In the genomic region with DNA sequence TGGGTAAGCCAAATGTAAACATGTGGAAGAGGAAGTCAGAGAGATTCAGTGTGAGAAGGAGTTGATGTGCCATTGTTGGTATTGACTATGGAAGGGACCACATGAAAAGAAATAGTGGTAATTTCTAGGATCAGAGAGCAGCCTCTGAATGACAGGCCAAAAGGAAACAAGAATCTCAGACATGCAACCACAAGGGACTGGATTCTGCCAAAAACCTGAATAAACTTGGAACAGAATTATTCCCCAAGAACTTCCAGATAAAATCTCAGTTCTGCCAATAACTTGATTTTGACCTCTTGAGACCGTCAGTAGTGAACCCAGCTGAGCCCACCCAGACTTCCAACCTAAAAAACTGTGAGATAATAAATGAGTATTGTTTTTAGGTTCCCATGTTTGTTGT, we compare ENCODE assay signal across 25 cellular contexts.
"Had no signal": no experiment of that assay in that cellular context is flagged by ENCODE, and none has a peak within 500 bp of the region (broad histone marks: within the 10 kb centered on the region; RNA-seq: fewer than 3 reads in every experiment).

No MANE protein-coding gene starts in this region.

- H3K4me1 ChIP-seq: ascending aorta, gastrocnemius medialis, right lobe of liver, uterus had no signal

- H3K36me3 ChIP-seq: ascending aorta, cardiac muscle cell, gastrocnemius medialis, neutrophil, right lobe of liver, uterus had no signal

- H3K9me3 ChIP-seq: right lobe of liver, uterus had no signal

- ATAC-seq: activated CD8-positive, alpha-beta T cell treated with anti-CD3 and anti-CD28 coated beads, Interleukin-2, amount 10 ng/mL, durations not matched to agents 7 days and 5 days; activated T-cell treated with anti-CD3 and anti-CD28 coated beads, Interleukin-2, amount 50 U/mL, for 72 hours; esophagus mucosa; gastrocnemius medialis; left cardiac atrium; right lobe of liver; stimulated activated memory B cell treated with anti-CD40 and anti-IgM and Interleukin-4, amounts not matched to agents 10 μg/mL and 1 μg/mL and 100 μg/mL, for 72 hours; stimulated activated naive CD8-positive, alpha-beta T cell treated with anti-CD3 and anti-CD28 coated beads, Interleukin-15, amount 100 ng/mL, for 72 hours had no signal

- DNase-seq: activated B cell treated with CpG ODN at 0.5 μM for 24 hours; activated CD8-positive, alpha-beta T cell treated with anti-CD3 and anti-CD28 coated beads, Interleukin-2, amount 10 ng/mL, durations not matched to agents 7 days and 5 days; activated naive CD4-positive, alpha-beta T cell treated with Interleukin-2 at 50 U/mL for 16 hours; activated T-cell treated with anti-CD3 and anti-CD28 coated beads for 4 hours; activated T-cell treated with anti-CD3 and anti-CD28 coated beads, Interleukin-2, amount 50 U/mL, for 72 hours; cortex of kidney; gastrocnemius medialis; glutamatergic neuron; left cardiac atrium; mammary epithelial cell; naive B cell; nephron progenitor cell; right lobe of liver; small intestine; stimulated activated CD4-positive, alpha-beta T cell treated with anti-CD3 and anti-CD28 coated beads, Interleukin-4, amount 100 ng/mL, for 4 hours; stimulated activated CD8-positive, alpha-beta memory T cell treated with anti-CD3 and anti-CD28 coated beads, Interleukin-4, amount 100 ng/mL, for 48 hours; stimulated activated naive CD8-positive, alpha-beta T cell treated with anti-CD3 and anti-CD28 coated beads, Interleukin-15, amount 100 ng/mL, for 72 hours; substantia nigra; T-helper 1 cell; uterus had no signal

- H3K27ac ChIP-seq: ascending aorta, cardiac muscle cell, gastrocnemius medialis, neutrophil, right lobe of liver, uterus had no signal

- H3K27me3 ChIP-seq: ascending aorta, cardiac muscle cell, gastrocnemius medialis, neutrophil, right lobe of liver, uterus had no signal

- H3K4me3 ChIP-seq: ascending aorta, cardiac muscle cell, gastrocnemius medialis, right lobe of liver, uterus had no signal
